In genomic region chr16:2150418-2151187, GRCh38 we compare ENCODE assay signal across 8 cellular contexts. TPM values are rescaled to one million over a fixed set of nuclear protein-coding genes. Genes with fewer than 3 reads are reported as not detected.
DNase-seq lines count a peak whose midpoint lies in the region; ATAC-seq, FAIRE-seq and TF ChIP-seq lines count a peak whose summit lies in the region.

No MANE protein-coding gene starts in this region.

- H3K9ac ChIP-seq in PC-3 (ENCODE audit: low read length): no peak overlapping the region

- peaks cover 42% of the 10 kb centered on the region for H4K20me1 ChIP-seq in PC-3 (ENCODE audit: low read length)

- H3K79me2 ChIP-seq in PC-3 (ENCODE audit: low read length): peaks cover 30% of the 10 kb centered on the region

- no peaks in the 10 kb centered on the region for H3K9me2 ChIP-seq in PC-3 (replicated peaks; ENCODE audit: low read length)

- H3K4me1 ChIP-seq in A549: peaks cover 53% of the 10 kb centered on the region
- H3K4me1 ChIP-seq in PC-3 (ENCODE audit: insufficient read depth, low read length): peaks cover 31% of the 10 kb centered on the region

- CTCF ChIA-PET in A549 (lab: Yijun Ruan, JAX) (interaction anchor here (0.6 to 5.2 kb wide), 6 partner anchors 10 to 180 kb away, joined by 3 to 43 read pairs (median 12); no protein-coding TSS in a partner anchor), PC-3 (lab: Charles Lee) (interaction anchor here (0.7 kb wide), 1 partner anchor 44 kb away, joined by 5 read pairs; no protein-coding TSS in a partner anchor)

- H2AFZ ChIP-seq in PC-3 (ENCODE audit: low read length): no peak overlapping the region

- H3F3A ChIP-seq in PC-3 (ENCODE audit: low read length, unreplicated experiment): peaks cover 24% of the 10 kb centered on the region

- no peak for TF ChIP-seq RAD21 in A549 (conservative IDR thresholded peaks at IDR 0.05 in 1 of 2, IDR thresholded peaks at IDR 0.05 in 1 of 2)

- peak; percentile 66 to 73 for DNase-seq in A549 (ENCODE audit: low read depth in 1 of 2, low spot score in 1 of 2)
- DNase-seq in PC-3: peak; percentile 43
- DNase-seq in glomerular visceral epithelial cell (ENCODE audit: extremely low spot score): peak; percentile 44
- no peak for DNase-seq in hippocampal formation (lab: John Stamatoyannopoulos, UW)
- no peak for DNase-seq in A172 (ENCODE audit: low spot score)

- peaks cover 21% of the 10 kb centered on the region for H3K36me3 ChIP-seq in PC-3 (ENCODE audit: low read depth, low read length)

- no peak for TF ChIP-seq EP300 in A549 (IDR thresholded peaks at IDR 0.05)

- H3K27me3 ChIP-seq in PC-3 (ENCODE audit: low read length): no peaks in the 10 kb centered on the region

- peak; percentile 8; a peak in 5 of 6 replicates for ATAC-seq in A549
- no peak for ATAC-seq in PC-3
- ATAC-seq in HG02852 (IDR thresholded peaks at IDR 0.05; ENCODE audit: unreplicated experiment): no peak
- ATAC-seq in GM21526 (IDR thresholded peaks at IDR 0.05; ENCODE audit: low FRiP score, unreplicated experiment): no peak

- no peak for FAIRE-seq in A549 (lab: Jason Lieb, UNC)

- no peak for TF ChIP-seq CTCF in A549 (IDR thresholded peaks at IDR 0.05)
- TF ChIP-seq CTCF in PC-3 (conservative IDR thresholded peaks at IDR 0.05; ENCODE audit: low read depth, low read length): 0 out of 2 replicates have a peak, but pooled peaks have one; percentile 11

- H3K4me3 ChIP-seq in A549 (peak overlapping the region; percentile 88; the same call in 2 of the 3 replicates), PC-3 (ENCODE audit: low read length) (peak overlapping the region; percentile 67; the same call in 1 of the 2 replicates)

- intact Hi-C loops in PC-3 (cut with micrococcal nuclease): no loop called here

- TF ChIP-seq POLR2A in A549 (IDR thresholded peaks at IDR 0.05; ENCODE audit: low read length): peak; percentile 43; the same call in 1 of the 2 replicates
- peak; percentile 30 for TF ChIP-seq POLR2A in GM19099 (IDR thresholded peaks at IDR 0.05; ENCODE audit: extremely low read depth, insufficient read length, low read depth)

- H3K9me3 ChIP-seq in A549 (no peaks in the 10 kb centered on the region), PC-3 (ENCODE audit: low read length) (no peaks in the 10 kb centered on the region)

- POLR2A ChIA-PET in A549 (lab: Yijun Ruan, JAX) (interaction anchor here (1.0 to 1.5 kb wide), 2 partner anchors 15 to 101 kb away, joined by 3 to 4 read pairs; partner anchors contain the start of genes ECI1 and PKD1), PC-3 (lab: Charles Lee; ENCODE audit: unreplicated experiment) (interaction anchor here (0.6 kb wide), 1 partner anchor 112 kb away, joined by 3 read pairs; no protein-coding TSS in a partner anchor)

- WGBS in A549 (ENCODE audit: missing lambda C conversion rate): 8% methylated on average over 8 of the region's 18 CpGs

- BruUV-seq in PC-3 (replicated peaks; lab: Mats Ljungman, UMichigan): no TSS peak

- H3K27ac ChIP-seq in A549 (peak overlapping the region; percentile 92 to 94), PC-3 (ENCODE audit: low read length) (no peak overlapping the region)

- H3K4me2 ChIP-seq in A549: peak overlapping the region; percentile 99
- H3K4me2 ChIP-seq in PC-3 (ENCODE audit: low read length): peak overlapping the region; percentile 100

TF ChIP-seq in A549, 52 proteins besides CTCF, POLR2A, EP300 and RAD21:
- TF ChIP-seq, protein P1, sequence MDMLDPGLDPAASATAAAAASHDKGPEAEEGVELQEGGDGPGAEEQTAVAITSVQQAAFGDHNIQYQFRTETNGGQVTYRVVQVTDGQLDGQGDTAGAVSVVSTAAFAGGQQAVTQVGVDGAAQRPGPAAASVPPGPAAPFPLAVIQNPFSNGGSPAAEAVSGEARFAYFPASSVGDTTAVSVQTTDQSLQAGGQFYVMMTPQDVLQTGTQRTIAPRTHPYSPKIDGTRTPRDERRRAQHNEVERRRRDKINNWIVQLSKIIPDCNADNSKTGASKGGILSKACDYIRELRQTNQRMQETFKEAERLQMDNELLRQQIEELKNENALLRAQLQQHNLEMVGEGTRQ (IDR thresholded peaks at IDR 0.05): 0 out of 2 replicates have a peak, but pooled peaks have one; percentile 8
- TF ChIP-seq ZNF302 (CRISPR knock-in tag; IDR thresholded peaks at IDR 0.05) (no peak), RCOR1 (IDR thresholded peaks at IDR 0.05; ENCODE audit: low read depth, low read length) (no peak), RNF2 (IDR thresholded peaks at IDR 0.05; ENCODE audit: borderline replicate concordance, low read depth) (no peak), CHD2 (IDR thresholded peaks at IDR 0.05; ENCODE audit: low read length, partially characterized antibody) (no peak), HDAC2 (IDR thresholded peaks at IDR 0.05) (no peak), TFCP2L1 (CRISPR knock-in tag; IDR thresholded peaks at IDR 0.05) (no peak), POLR2AphosphoS2 (conservative IDR thresholded peaks at IDR 0.05; ENCODE audit: low read length) (peak; percentile 53), RFX5 (IDR thresholded peaks at IDR 0.05) (no peak), JUN (IDR thresholded peaks at IDR 0.05) (peak in 1 of 2 experiments; percentile 47; a peak in 2 of 5 replicates), SMC3 (IDR thresholded peaks at IDR 0.05) (0 out of 3 replicates have a peak, but pooled peaks have one; percentile 10), E2F6 (IDR thresholded peaks at IDR 0.05; ENCODE audit: borderline replicate concordance, low read depth) (peak; percentile 14; the same call in 1 of the 2 replicates), PHF8 (IDR thresholded peaks at IDR 0.05; ENCODE audit: borderline replicate concordance, low read depth) (no peak)
- TF ChIP-seq, protein P2, sequence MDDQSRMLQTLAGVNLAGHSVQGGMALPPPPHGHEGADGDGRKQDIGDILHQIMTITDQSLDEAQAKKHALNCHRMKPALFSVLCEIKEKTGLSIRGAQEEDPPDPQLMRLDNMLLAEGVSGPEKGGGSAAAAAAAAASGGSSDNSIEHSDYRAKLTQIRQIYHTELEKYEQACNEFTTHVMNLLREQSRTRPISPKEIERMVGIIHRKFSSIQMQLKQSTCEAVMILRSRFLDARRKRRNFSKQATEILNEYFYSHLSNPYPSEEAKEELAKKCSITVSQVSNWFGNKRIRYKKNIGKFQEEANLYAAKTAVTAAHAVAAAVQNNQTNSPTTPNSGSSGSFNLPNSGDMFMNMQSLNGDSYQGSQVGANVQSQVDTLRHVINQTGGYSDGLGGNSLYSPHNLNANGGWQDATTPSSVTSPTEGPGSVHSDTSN (IDR thresholded peaks at IDR 0.05): peak; percentile 88

RNA-seq across cellular contexts. Expression of gene RAB26, which starts 2.2 kb away (rescaled TPM):
- polyA plus RNA-seq in A549 (2011; rRNA removed): 6.7 and 7.5 TPM in 2 replicates
- 11.2 and 11.5 TPM in 2 replicates for polyA plus RNA-seq in A549 (2012; cell fraction: cytosol; rRNA removed)
- 35.3 and 39.5 TPM in 2 replicates for polyA plus RNA-seq in A549 (2012; cell fraction: nucleus; rRNA removed)
- polyA plus RNA-seq in A549 (2017; fragmentation: RNase III; extraction: RNeasy Plus Mini Kit Qiagen cat#74134 plus additional on column Dnase treatment): 5.7 to 7.3 TPM (median 6.7 TPM) in 3 replicates
- polyA minus RNA-seq in A549 (2011; rRNA and poly(A)+ RNA removed): 4.5 and 7.8 TPM in 2 replicates
- total RNA-seq in PC-3 (2014; rRNA removed): 4.6 and 5.6 TPM in 2 replicates
- not detected in 2 replicates for total RNA-seq in A172 (2014; rRNA removed; shearing (Covaris generic))

RNA-seq across cellular contexts. Expression of gene TRAF7, which starts 5.0 kb away (rescaled TPM):
- polyA plus RNA-seq in A549 (2011; rRNA removed): 31.9 and 32.0 TPM in 2 replicates
- 59.4 and 81.6 TPM in 2 replicates for polyA plus RNA-seq in A549 (2012; cell fraction: cytosol; rRNA removed)
- 96.9 and 136 TPM in 2 replicates for polyA plus RNA-seq in A549 (2012; cell fraction: nucleus; rRNA removed)
- 47.6 to 50.0 TPM (median 48.1 TPM) in 3 replicates for polyA plus RNA-seq in A549 (2017; fragmentation: RNase III; extraction: RNeasy Plus Mini Kit Qiagen cat#74134 plus additional on column Dnase treatment)
- 63.1 and 78.1 TPM in 2 replicates for polyA minus RNA-seq in A549 (2011; rRNA and poly(A)+ RNA removed)
- total RNA-seq in PC-3 (2014; rRNA removed): 44.9 and 50.7 TPM in 2 replicates
- total RNA-seq in A172 (2014; rRNA removed; shearing (Covaris generic)): 97.7 and 107 TPM in 2 replicates

RNA-seq across cellular contexts. Expression of gene PKD1, which starts 14.9 kb away (rescaled TPM):
- polyA plus RNA-seq in A549 (2011; rRNA removed) (11.5 and 17.3 TPM in 2 replicates), A549 (2017; fragmentation: RNase III; extraction: RNeasy Plus Mini Kit Qiagen cat#74134 plus additional on column Dnase treatment) (38.4 to 39.7 TPM (median 39.2 TPM) in 3 replicates)
- 50.6 and 78.8 TPM in 2 replicates for polyA plus RNA-seq in A549 (2012; cell fraction: cytosol; rRNA removed)
- 342 and 597 TPM in 2 replicates for polyA plus RNA-seq in A549 (2012; cell fraction: nucleus; rRNA removed)
- 16.9 and 26.0 TPM in 2 replicates for polyA minus RNA-seq in A549 (2011; rRNA and poly(A)+ RNA removed)
- 58.9 and 77.3 TPM in 2 replicates for total RNA-seq in PC-3 (2014; rRNA removed)
- 46.4 and 71.1 TPM in 2 replicates for total RNA-seq in A172 (2014; rRNA removed; shearing (Covaris generic))

RNA-seq across cellular contexts. Expression of gene CASKIN1, which starts 45.8 kb away (rescaled TPM):
- polyA plus RNA-seq in A549 (2011; rRNA removed) (0.13 and 0.27 TPM in 2 replicates), A549 (2017; fragmentation: RNase III; extraction: RNeasy Plus Mini Kit Qiagen cat#74134 plus additional on column Dnase treatment) (0.72 to 1.0 TPM (median 0.87 TPM) in 3 replicates)
- 0.75 and 1.2 TPM in 2 replicates for polyA plus RNA-seq in A549 (2012; cell fraction: cytosol; rRNA removed)
- 4.4 and 5.5 TPM in 2 replicates for polyA plus RNA-seq in A549 (2012; cell fraction: nucleus; rRNA removed)
- 0.58 and 0.95 TPM in 2 replicates for polyA minus RNA-seq in A549 (2011; rRNA and poly(A)+ RNA removed)
- total RNA-seq in PC-3 (2014; rRNA removed): 1.6 and 1.7 TPM in 2 replicates
- 0.46 and 1.5 TPM in 2 replicates for total RNA-seq in A172 (2014; rRNA removed; shearing (Covaris generic))

RNA-seq across cellular contexts. Expression of gene MLST8, which starts 54.7 kb away (rescaled TPM):
- 46.8 and 49.5 TPM in 2 replicates for polyA plus RNA-seq in A549 (2011; rRNA removed)
- 104 and 110 TPM in 2 replicates for polyA plus RNA-seq in A549 (2012; cell fraction: cytosol; rRNA removed)
- 151 and 193 TPM in 2 replicates for polyA plus RNA-seq in A549 (2012; cell fraction: nucleus; rRNA removed)
- 48.4 to 53.9 TPM (median 50.4 TPM) in 3 replicates for polyA plus RNA-seq in A549 (2017; fragmentation: RNase III; extraction: RNeasy Plus Mini Kit Qiagen cat#74134 plus additional on column Dnase treatment)
- 56.8 and 69.3 TPM in 2 replicates for polyA minus RNA-seq in A549 (2011; rRNA and poly(A)+ RNA removed)
- total RNA-seq in PC-3 (2014; rRNA removed): 63.3 and 73.6 TPM in 2 replicates
- 43.2 and 64.5 TPM in 2 replicates for total RNA-seq in A172 (2014; rRNA removed; shearing (Covaris generic))

Comparison
In these comparisons a context has a peak if more than half of its experiments do, and no peak if none do; other contexts are left out.
1. ATAC-seq: peak in A549 (2 of 2); none in PC-3 (single experiment), HG02852 (single experiment) and GM21526 (single experiment).
2. DNase-seq: peak in A549 (2 of 2), PC-3 (single experiment) and glomerular visceral epithelial cell (single experiment); none in hippocampal formation (0 of 2) and A172 (single experiment).